Comparison of ENCODE assay signal across 20 cellular contexts in the genomic region with DNA sequence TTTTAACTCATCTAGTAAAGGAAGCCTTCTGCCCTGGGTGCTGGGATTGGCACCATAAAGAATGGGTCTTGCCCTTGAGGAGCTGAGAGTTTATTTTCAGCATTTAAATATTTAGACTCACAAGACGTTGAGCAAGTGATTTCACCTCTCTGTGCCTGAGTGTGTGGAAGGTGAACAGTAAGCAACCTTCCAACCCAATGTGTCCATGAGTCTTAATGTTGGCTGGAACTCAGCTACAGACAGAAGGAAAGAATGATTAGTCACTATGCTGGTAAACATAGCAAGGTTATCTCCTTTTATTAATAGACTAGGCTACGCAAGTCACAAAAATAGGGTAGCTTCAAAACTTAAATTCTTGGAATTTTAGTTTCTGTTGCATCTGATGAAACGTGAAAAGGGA.
A peak's percentile ranks its signal among the peaks of the same experiment; 100 is the strongest.
DNase-seq lines count a peak whose midpoint lies in the region; ATAC-seq and TF ChIP-seq lines count a peak whose summit lies in the region.
"Had no signal": no experiment of that assay in that cellular context is flagged by ENCODE, and none has a peak within 500 bp of the region (broad histone marks: within the 10 kb centered on the region; RNA-seq: fewer than 3 reads in every experiment).

No MANE protein-coding gene starts in this region.

- H2BK12ac ChIP-seq in mesenchymal stem cell (ENCODE audit: low read length in 2 of 2): no peak overlapping the region

- H3K23ac ChIP-seq in mesenchymal stem cell (ENCODE audit: low read length in 2 of 2): no peak overlapping the region

- no peaks in the 10 kb centered on the region for H3K27me3 ChIP-seq in MG63
- no peaks in the 10 kb centered on the region for H3K27me3 ChIP-seq in esophagus muscularis mucosa
- peaks cover 0 to 6% of the 10 kb centered on the region in 2 experiments for H3K27me3 ChIP-seq in mesenchymal stem cell (ENCODE audit: control insufficient read depth in 1 of 2, insufficient read depth in 1 of 2, low read length in 2 of 2)
- no peaks in the 10 kb centered on the region for H3K27me3 ChIP-seq in tibial artery

- no peak overlapping the region for H2BK15ac ChIP-seq in mesenchymal stem cell (ENCODE audit: low read depth, poor library complexity, severe bottlenecking)

- H2AFZ ChIP-seq in mesenchymal stem cell (ENCODE audit: low read depth, low read length): no peak overlapping the region

- H3K36me3 ChIP-seq in MG63 (no peaks in the 10 kb centered on the region), esophagus muscularis mucosa (no peaks in the 10 kb centered on the region), mesenchymal stem cell (ENCODE audit: control insufficient read depth in 1 of 2, insufficient read depth in 2 of 2, low read depth in 1 of 2, low read length in 2 of 2) (no peaks in the 10 kb centered on the region), tibial artery (no peaks in the 10 kb centered on the region)
- H3K36me3 ChIP-seq: WERI-Rb-1 had no signal

- WGBS in esophagus muscularis mucosa: 43% methylated on average over 3 of the region's 3 CpGs
- 93% methylated on average over 3 of the region's 3 CpGs for WGBS in mesenchymal stem cell

- no peak overlapping the region for H3K9ac ChIP-seq in mesenchymal stem cell (ENCODE audit: low read length)

- H3K4me2 ChIP-seq in mesenchymal stem cell (ENCODE audit: low read length, poor library complexity, severe bottlenecking): no peak overlapping the region

- no peak overlapping the region for H3K4ac ChIP-seq in mesenchymal stem cell (ENCODE audit: low read depth in 1 of 2, low read length in 2 of 2)

- no peak overlapping the region for H3K4me3 Mint-ChIP-seq in activated T-helper 17 cell treated with anti-CD3 and anti-CD28 coated beads, Interleukin-2, amount 50 U/mL, for 72 hours
- H3K4me3 Mint-ChIP-seq: activated CD4-positive, alpha-beta memory T cell treated with anti-CD3 and anti-CD28 coated beads, Interleukin-2, amount 10 ng/mL, durations not matched to agents 7 days and 5 days; activated naive CD8-positive, alpha-beta T cell treated with anti-CD3 and anti-CD28 coated beads for 36 hours; effector memory CD8-positive, alpha-beta T cell; T-helper 1 cell treated with Interleukin-12 subunit alpha and Interleukin-12 subunit beta and Interleukin-4 antibody, amounts not matched to agents 30 μg/mL and 1 μg/mL, for 36 hours had no signal

- H3K4me3 ChIP-seq in MG63 (no peak overlapping the region), esophagus muscularis mucosa (no peak overlapping the region), mesenchymal stem cell (ENCODE audit: insufficient read depth in 1 of 2, low read depth in 1 of 2, low read length in 2 of 2) (no peak overlapping the region), tibial artery (no peak overlapping the region)
- H3K4me3 ChIP-seq: skin epidermis had no signal

- no peak overlapping the region for H3K14ac ChIP-seq in mesenchymal stem cell (ENCODE audit: low read length in 2 of 2)

- H3K4me1 Mint-ChIP-seq in activated T-helper 17 cell treated with anti-CD3 and anti-CD28 coated beads, Interleukin-2, amount 50 U/mL, for 72 hours: no peaks in the 10 kb centered on the region
- H3K4me1 Mint-ChIP-seq: activated CD4-positive, alpha-beta memory T cell treated with anti-CD3 and anti-CD28 coated beads, Interleukin-2, amount 10 ng/mL, durations not matched to agents 7 days and 5 days had no signal

- TF ChIP-seq CTCF in esophagus muscularis mucosa (IDR thresholded peaks at IDR 0.05) (no peak), tibial artery (IDR thresholded peaks at IDR 0.05) (no peak)

- DNase-seq in MG63: peak; percentile 23
- DNase-seq in esophagus muscularis mucosa (ENCODE audit: extremely low spot score): peak; percentile 57
- DNase-seq in mesenchymal stem cell: peak; percentile 88
- DNase-seq in tibial artery: no peak
- DNase-seq in iPS-NIHi11 (ENCODE audit: low spot score): no peak
- DNase-seq: activated CD4-positive, alpha-beta memory T cell treated with anti-CD3 and anti-CD28 coated beads, Interleukin-2, amount 10 ng/mL, durations not matched to agents 7 days and 5 days; activated naive CD8-positive, alpha-beta T cell treated with anti-CD3 and anti-CD28 coated beads for 36 hours; Calu3; cerebellar nuclear complex; effector memory CD8-positive, alpha-beta T cell; KG1; NCI-H2081 treated with DMSO at 0.1 percent for 48 hours; NCI-H526; SHP77 treated with DMSO at 0.1 percent for 48 hours; stimulated activated CD4-positive, alpha-beta T cell treated with anti-CD3 and anti-CD28 coated beads, Interleukin-2, amount 100 ng/mL, for 48 hours; WERI-Rb-1 had no signal

- H4K91ac ChIP-seq in mesenchymal stem cell (ENCODE audit: low read length): no peak overlapping the region

- no peak overlapping the region for H2BK120ac ChIP-seq in mesenchymal stem cell (ENCODE audit: low read depth, low read length)

- no peak overlapping the region for H3K27ac Mint-ChIP-seq in activated T-helper 17 cell treated with anti-CD3 and anti-CD28 coated beads, Interleukin-2, amount 50 U/mL, for 72 hours
- H3K27ac Mint-ChIP-seq: activated CD4-positive, alpha-beta memory T cell treated with anti-CD3 and anti-CD28 coated beads, Interleukin-2, amount 10 ng/mL, durations not matched to agents 7 days and 5 days; activated naive CD8-positive, alpha-beta T cell treated with anti-CD3 and anti-CD28 coated beads for 36 hours; effector memory CD8-positive, alpha-beta T cell; T-helper 1 cell treated with Interleukin-12 subunit alpha and Interleukin-12 subunit beta and Interleukin-4 antibody, amounts not matched to agents 30 μg/mL and 1 μg/mL, for 36 hours had no signal

- no peak overlapping the region for H3K18ac ChIP-seq in mesenchymal stem cell (ENCODE audit: low read depth in 1 of 2, low read length in 2 of 2)

- no peak overlapping the region for H2BK5ac ChIP-seq in mesenchymal stem cell (ENCODE audit: low read depth, low read length, poor library complexity, severe bottlenecking)

- peak overlapping the region; percentile 60 to 80 (median 66) for H3K27ac ChIP-seq in esophagus muscularis mucosa (replicated peaks in 1 of 4)
- H3K27ac ChIP-seq in mesenchymal stem cell (ENCODE audit: low read length, poor library complexity, severe bottlenecking): no peak overlapping the region
- peak overlapping the region; percentile 58 to 67 for H3K27ac ChIP-seq in tibial artery
- H3K27ac ChIP-seq: skin epidermis, WERI-Rb-1 had no signal

- intact Hi-C loops in esophagus muscularis mucosa (cut with DNase I): no loop called here
- intact Hi-C loops in tibial artery (cut with DNase I; ENCODE audit: low total_unique reads): no loop called here

- no peaks in the 10 kb centered on the region for H3K9me3 ChIP-seq in MG63
- H3K9me3 ChIP-seq in esophagus muscularis mucosa: no peaks in the 10 kb centered on the region
- no peaks in the 10 kb centered on the region for H3K9me3 ChIP-seq in mesenchymal stem cell (ENCODE audit: control insufficient read depth, low read length)
- H3K9me3 ChIP-seq in tibial artery: no peaks in the 10 kb centered on the region

- no peaks in the 10 kb centered on the region for H3K36me3 Mint-ChIP-seq in activated T-helper 17 cell treated with anti-CD3 and anti-CD28 coated beads, Interleukin-2, amount 50 U/mL, for 72 hours (ENCODE audit: low read depth)
- H3K36me3 Mint-ChIP-seq: activated naive CD8-positive, alpha-beta T cell treated with anti-CD3 and anti-CD28 coated beads for 36 hours had no signal

- no peaks in the 10 kb centered on the region for H3K79me1 ChIP-seq in mesenchymal stem cell (replicated peaks; ENCODE audit: low read length, poor library complexity, severe bottlenecking)

- H4K8ac ChIP-seq in mesenchymal stem cell (ENCODE audit: low read length): no peak overlapping the region

- no peaks in the 10 kb centered on the region for H3K9me3 Mint-ChIP-seq in activated T-helper 17 cell treated with anti-CD3 and anti-CD28 coated beads, Interleukin-2, amount 50 U/mL, for 72 hours

- no peak overlapping the region for H2AK5ac ChIP-seq in mesenchymal stem cell (ENCODE audit: low read length, severe bottlenecking)

- H3K4me1 ChIP-seq in esophagus muscularis mucosa: peaks cover 26 to 38% (median 35%) of the 10 kb centered on the region in 4 donors
- H3K4me1 ChIP-seq in mesenchymal stem cell (ENCODE audit: control insufficient read depth, insufficient read depth, low read depth, low read length): no peaks in the 10 kb centered on the region
- H3K4me1 ChIP-seq in tibial artery: peaks cover 0 to 32% (median 0%) of the 10 kb centered on the region in 4 donors

- peak; percentile 74 for TF ChIP-seq EP300 in esophagus muscularis mucosa (IDR thresholded peaks at IDR 0.05)

- no peaks in the 10 kb centered on the region for H3K27me3 Mint-ChIP-seq in activated T-helper 17 cell treated with anti-CD3 and anti-CD28 coated beads, Interleukin-2, amount 50 U/mL, for 72 hours
- H3K27me3 Mint-ChIP-seq: activated CD4-positive, alpha-beta memory T cell treated with anti-CD3 and anti-CD28 coated beads, Interleukin-2, amount 10 ng/mL, durations not matched to agents 7 days and 5 days; activated naive CD8-positive, alpha-beta T cell treated with anti-CD3 and anti-CD28 coated beads for 36 hours; effector memory CD8-positive, alpha-beta T cell had no signal

- TF ChIP-seq POLR2A in esophagus muscularis mucosa (IDR thresholded peaks at IDR 0.05; ENCODE audit: low read depth): no peak

- no peak for ATAC-seq in HG03342 (IDR thresholded peaks at IDR 0.05; ENCODE audit: unreplicated experiment)
- ATAC-seq in activated T-helper 17 cell treated with anti-CD3 and anti-CD28 coated beads, Interleukin-2, amount 50 U/mL, for 72 hours (replicated peaks): no peak
- ATAC-seq: effector memory CD8-positive, alpha-beta T cell had no signal

Comparison
In these comparisons a context has a peak if more than half of its experiments do, and no peak if none do; other contexts are left out.
1. DNase-seq: peak in MG63 (single experiment), esophagus muscularis mucosa (single experiment) and mesenchymal stem cell (single experiment); none in tibial artery (0 of 2) and iPS-NIHi11 (single experiment).